In the genomic region with DNA sequence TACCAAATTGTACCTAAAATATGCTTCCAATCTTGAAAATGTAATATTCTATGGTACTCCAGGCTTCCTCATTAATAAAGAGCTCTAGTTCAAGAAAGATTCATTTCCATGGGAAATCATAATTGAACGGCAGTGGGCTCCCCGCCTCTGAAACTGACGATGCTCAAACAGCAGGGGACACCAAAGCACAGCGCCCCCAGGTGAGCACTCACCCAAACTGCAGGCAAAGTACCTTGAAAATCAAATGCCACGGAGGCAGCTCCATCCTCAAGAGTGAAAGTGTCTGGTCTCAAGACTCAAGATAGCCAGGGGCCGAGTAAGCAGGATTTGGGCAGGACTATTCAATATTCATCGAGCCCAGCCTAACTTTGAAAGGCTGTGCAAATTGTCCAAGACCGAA, we compare ENCODE assay signal across 9 cellular contexts.
DNase-seq lines count a peak whose midpoint lies in the region; ATAC-seq and TF ChIP-seq lines count a peak whose summit lies in the region.
"Had no signal": no experiment of that assay in that cellular context is flagged by ENCODE, and none has a peak within 500 bp of the region (broad histone marks: within the 10 kb centered on the region; RNA-seq: fewer than 3 reads in every experiment).

No MANE protein-coding gene starts in this region.

- no peak for DNase-seq in GM20000 (ENCODE audit: low spot score)
- peak; percentile 6 for DNase-seq in T-helper 22 cell (ENCODE audit: low read depth)
- peak; percentile 26 for DNase-seq in effector CD4-positive, alpha-beta T cell
- DNase-seq in stimulated activated CD4-positive, alpha-beta T cell treated with anti-CD3 and anti-CD28 coated beads, Interleukin-1b, Interleukin-23, amount 100 ng/mL, for 48 hours: peak; percentile 19
- no peak for DNase-seq in RKO (ENCODE audit: low spot score)
- no peak for DNase-seq in dermis blood vessel endothelial cell
- DNase-seq in NCI-H2107 (lab: John Stamatoyannopoulos, UW): no peak
- DNase-seq: NCI-H1105 treated with DMSO at 0.1 percent for 48 hours had no signal

- no peak for ATAC-seq in HG03457 (IDR thresholded peaks at IDR 0.05; ENCODE audit: unreplicated experiment)

- peak; percentile 55 for TF ChIP-seq CTCF in GM20000 (IDR thresholded peaks at IDR 0.05; ENCODE audit: extremely low read depth, missing control alignments)

Comparison
In these comparisons a context has a peak if more than half of its experiments do, and no peak if none do; other contexts are left out.
1. DNase-seq: peak in T-helper 22 cell (single experiment), effector CD4-positive, alpha-beta T cell (single experiment) and stimulated activated CD4-positive, alpha-beta T cell treated with anti-CD3 and anti-CD28 coated beads, Interleukin-1b, Interleukin-23, amount 100 ng/mL, for 48 hours (single experiment); none in GM20000 (single experiment), RKO (single experiment), dermis blood vessel endothelial cell (single experiment) and NCI-H2107 (single experiment).